8 cellular contexts compared by ENCODE assay signal in the genomic region with DNA sequence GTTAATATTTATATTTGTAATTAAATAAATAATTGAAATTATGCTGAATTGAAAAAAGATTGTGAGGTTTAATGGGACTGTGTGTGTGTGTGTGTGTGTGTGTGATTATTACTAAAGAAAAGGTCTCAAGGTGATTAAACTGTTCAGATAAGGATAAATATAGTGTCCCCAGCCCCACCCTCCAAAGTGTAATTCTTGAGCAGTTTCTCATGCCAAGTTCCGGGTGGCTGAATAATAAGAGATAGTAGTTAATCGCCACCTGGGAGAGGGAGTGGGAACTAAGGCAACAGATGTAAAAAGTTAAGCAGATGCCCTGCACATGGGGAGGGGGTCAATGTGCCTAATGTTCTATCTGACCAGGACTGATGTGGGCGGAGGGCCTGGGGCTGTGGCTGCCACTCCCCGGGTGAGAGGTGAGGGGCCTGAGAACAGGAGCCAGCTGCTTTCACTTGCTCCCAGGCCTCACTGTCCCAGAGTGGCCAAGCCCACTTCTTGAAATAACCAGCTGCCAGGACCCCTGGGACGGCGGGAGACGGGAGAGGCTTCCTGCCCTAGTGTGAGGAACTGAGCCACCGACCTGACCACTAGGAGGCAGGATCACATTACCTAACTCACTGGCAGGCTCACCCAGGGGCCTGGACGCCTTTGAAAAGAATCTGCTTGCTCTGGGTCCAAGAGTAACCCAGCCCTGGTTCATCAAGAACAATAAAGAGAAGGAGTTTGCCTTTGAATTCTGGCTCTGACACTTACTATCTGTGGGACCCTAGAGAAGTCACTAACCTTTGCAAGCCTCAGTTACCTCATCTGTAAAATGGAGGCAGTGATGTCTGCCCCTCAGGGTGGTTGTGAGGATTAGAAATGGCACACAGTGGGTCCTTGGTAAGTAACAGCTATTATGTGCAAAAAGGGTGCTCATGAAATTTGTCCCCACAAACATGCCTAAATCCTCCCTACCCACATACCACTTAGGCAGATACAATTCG.
DNase-seq lines count a peak whose midpoint lies in the region; ATAC-seq, FAIRE-seq and TF ChIP-seq lines count a peak whose summit lies in the region.

No MANE protein-coding gene starts in this region.

- H3K27ac ChIP-seq in HEK293 (ENCODE audit: extremely low read depth, low read depth, low read length) (no peak overlapping the region), brain microvascular endothelial cell (no peak overlapping the region), HepG2 (ENCODE audit: extremely low read length, insufficient read depth, low read length) (no peak overlapping the region)

- WGBS in HepG2 (ENCODE audit: low lambda C conversion rate) = 29% methylated on average over 7 of the region's 10 CpGs

- H3K27me3 ChIP-seq in brain microvascular endothelial cell (replicated peaks) (no peaks in the 10 kb centered on the region), HepG2 (ENCODE audit: control insufficient read depth in 1 of 2, insufficient read depth in 2 of 2, low read length in 2 of 2) (no peaks in the 10 kb centered on the region)

- ATAC-seq in activated T-cell treated with anti-CD3 and anti-CD28 coated beads, Interleukin-2, amount 50 U/mL, for 4 hours = no peak
- peak; percentile 96 for ATAC-seq in HepG2

- H3K9ac ChIP-seq in HepG2 (ENCODE audit: insufficient read depth, low read depth, low read length) = no peak overlapping the region

- TF ChIP-seq POLR2A in HepG2 (IDR thresholded peaks at IDR 0.05; ENCODE audit: insufficient read depth in 1 of 2, low read depth in 2 of 2, low read length in 2 of 2) = no peak

- H3K9me3 Mint-ChIP-seq in activated T-cell treated with anti-CD3 and anti-CD28 coated beads, Interleukin-2, amount 50 U/mL, for 24 hours = no peaks in the 10 kb centered on the region
- no peaks in the 10 kb centered on the region for H3K9me3 Mint-ChIP-seq in activated T-cell treated with anti-CD3 and anti-CD28 coated beads, Interleukin-2, amount 50 U/mL, for 4 hours

- no peak overlapping the region for H3K4me2 ChIP-seq in HepG2 (ENCODE audit: low read depth, low read length)

- H3K4me1 Mint-ChIP-seq in activated T-cell treated with anti-CD3 and anti-CD28 coated beads, Interleukin-2, amount 50 U/mL, for 24 hours (ENCODE audit: low read depth) = no peaks in the 10 kb centered on the region
- no peaks in the 10 kb centered on the region for H3K4me1 Mint-ChIP-seq in activated T-cell treated with anti-CD3 and anti-CD28 coated beads, Interleukin-2, amount 50 U/mL, for 4 hours (ENCODE audit: low read depth)

- H3K9me3 ChIP-seq in HEK293 (ENCODE audit: control insufficient read depth, insufficient read depth, low read depth, low read length) (no peaks in the 10 kb centered on the region), HepG2 (ENCODE audit: low read length) (no peaks in the 10 kb centered on the region)

- no peak overlapping the region for H3K4me3 Mint-ChIP-seq in activated T-cell treated with anti-CD3 and anti-CD28 coated beads, Interleukin-2, amount 50 U/mL, for 24 hours
- no peak overlapping the region for H3K4me3 Mint-ChIP-seq in activated T-cell treated with anti-CD3 and anti-CD28 coated beads, Interleukin-2, amount 50 U/mL, for 4 hours

- TF ChIP-seq EP300 in HepG2 (IDR thresholded peaks at IDR 0.05; ENCODE audit: low read depth in 2 of 2, low read length in 2 of 2) = no peak
- no peak for TF ChIP-seq EP300 in HepG2 (CRISPR knock-in tag; IDR thresholded peaks at IDR 0.05; ENCODE audit: borderline replicate concordance)

- H3K4me1 ChIP-seq in HEK293 (ENCODE audit: control insufficient read depth, insufficient read depth, low read length) (no peaks in the 10 kb centered on the region), HepG2 (ENCODE audit: insufficient read depth, low read length) (no peaks in the 10 kb centered on the region)

- no TSS peak for BruUV-seq in HepG2 (replicated peaks; lab: Mats Ljungman, UMichigan)

- peaks cover 12% of the 10 kb centered on the region for H3K27me3 Mint-ChIP-seq in activated T-cell treated with anti-CD3 and anti-CD28 coated beads, Interleukin-2, amount 50 U/mL, for 24 hours
- H3K27me3 Mint-ChIP-seq in activated T-cell treated with anti-CD3 and anti-CD28 coated beads, Interleukin-2, amount 50 U/mL, for 4 hours (ENCODE audit: low read depth) = peaks cover 6% of the 10 kb centered on the region

- in situ Hi-C loops in brain microvascular endothelial cell (cut with HindIII; ENCODE audit: low pct_ligation_motif_present, low sequenced_read_pairs) = no loop called here
- in situ Hi-C loops in HepG2 (cut with HindIII; ENCODE audit: extremely low pct_ligation_motif_present, low pct_unique_long_range_greater_than_20kb) = loop anchor here (10.0 kb wide), 1 partner anchor 182 kb away; no protein-coding TSS in a partner anchor

- intact Hi-C loops in HepG2 (cut with micrococcal nuclease; ENCODE audit: unreplicated experiment) = loop anchor here (1.0 to 5.0 kb wide), 3 partner anchors 186 to 574 kb away; no protein-coding TSS in a partner anchor

- FAIRE-seq in HepG2 (lab: Jason Lieb, UNC) = no peak

- H2AFZ ChIP-seq in HepG2 (ENCODE audit: low read length) = no peak overlapping the region

- 0 out of 2 replicates have a peak, but pooled peaks have one; percentile 33 for TF ChIP-seq RAD21 in HepG2 (CRISPR knock-in tag; IDR thresholded peaks at IDR 0.05)

- H3K27ac Mint-ChIP-seq in activated T-cell treated with anti-CD3 and anti-CD28 coated beads, Interleukin-2, amount 50 U/mL, for 24 hours = no peak overlapping the region

- TF ChIP-seq CTCF in HEK293 (tag by site-specific recombination; IDR thresholded peaks at IDR 0.05) = 0 out of 2 replicates have a peak, but pooled peaks have one; percentile 17
- TF ChIP-seq CTCF in brain microvascular endothelial cell (IDR thresholded peaks at IDR 0.05; ENCODE audit: low read depth, low read length, missing control alignments) = peak; percentile 82
- peak; percentile 79 for TF ChIP-seq CTCF in HepG2 (CRISPR knock-in tag; IDR thresholded peaks at IDR 0.05)

- H3K79me2 ChIP-seq in HepG2 (ENCODE audit: insufficient read depth, low read length) = no peaks in the 10 kb centered on the region

- DNase-seq in activated T-cell treated with anti-CD3 and anti-CD28 coated beads, Interleukin-2, amount 50 U/mL, for 24 hours = peak; percentile 32
- no peak for DNase-seq in activated T-cell treated with anti-CD3 and anti-CD28 coated beads, Interleukin-2, amount 50 U/mL, for 4 hours
- DNase-seq in NCI-H460 (ENCODE audit: extremely low read depth, low read depth) (peak; percentile 30), brain microvascular endothelial cell (peak; percentile 54), HepG2 (ENCODE audit: low spot score) (peak; percentile 30), C1 segment of cervical spinal cord (lab: John Stamatoyannopoulos, UW) (no peak), cerebellar nuclear complex (lab: John Stamatoyannopoulos, UW) (no peak)

- CTCF ChIA-PET in HEK293 (lab: Yijun Ruan, JAX) (interaction anchor here (0.6 to 3.4 kb wide), 9 partner anchors 10 to 574 kb away, joined by 3 to 20 read pairs (median 3); no protein-coding TSS in a partner anchor), HepG2 (lab: Yijun Ruan, JAX; ENCODE audit: low intra/inter-chr PET ratio, low total read pairs) (interaction anchor here (1.5 kb wide), 1 partner anchor 186 kb away, joined by 7 read pairs; no protein-coding TSS in a partner anchor)

- no peaks in the 10 kb centered on the region for H3K36me3 Mint-ChIP-seq in activated T-cell treated with anti-CD3 and anti-CD28 coated beads, Interleukin-2, amount 50 U/mL, for 24 hours (ENCODE audit: low read depth)
- H3K36me3 Mint-ChIP-seq in activated T-cell treated with anti-CD3 and anti-CD28 coated beads, Interleukin-2, amount 50 U/mL, for 4 hours (ENCODE audit: insufficient read depth) = no peaks in the 10 kb centered on the region

- no peaks in the 10 kb centered on the region for H4K20me1 ChIP-seq in HepG2 (ENCODE audit: insufficient read depth, low read length)

- POLR2A ChIA-PET in HEK293 (lab: Yijun Ruan, JAX) = no interaction called here
- POLR2A ChIA-PET in HepG2 (lab: Yijun Ruan, JAX) = no interaction called here

- H3K36me3 ChIP-seq in HEK293 (ENCODE audit: control insufficient read depth in 2 of 2, insufficient read depth in 1 of 2, low read length in 2 of 2) (no peaks in the 10 kb centered on the region), brain microvascular endothelial cell (replicated peaks) (no peaks in the 10 kb centered on the region), HepG2 (replicated peaks in 1 of 2; ENCODE audit: control insufficient read depth in 1 of 2, insufficient read depth in 2 of 2, low read length in 2 of 2) (no peaks in the 10 kb centered on the region)

- H3K4me3 ChIP-seq in HEK293 (ENCODE audit: low read depth, low read length) = no peak overlapping the region
- no peak overlapping the region for H3K4me3 ChIP-seq in brain microvascular endothelial cell (ENCODE audit: low read depth, low read length)
- no peak overlapping the region for H3K4me3 ChIP-seq in HepG2 (replicated peaks in 1 of 3; ENCODE audit: insufficient read depth in 1 of 3, low read depth in 2 of 3, low read length in 3 of 3)

TF ChIP-seq in HEK293, 187 proteins besides CTCF, POLR2A, EP300 and RAD21:
- TF ChIP-seq ZNF654 (tag by site-specific recombination; IDR thresholded peaks at IDR 0.05; ENCODE audit: low read depth) (peak; percentile 65), ZNF335 (tag by site-specific recombination; conservative IDR thresholded peaks at IDR 0.05) (0 out of 2 replicates have a peak, but pooled peaks have one; percentile 5), ZSCAN30 (tag by site-specific recombination; IDR thresholded peaks at IDR 0.05) (peak; percentile 48; the same call in 1 of the 2 replicates), ZBTB7A (tag by site-specific recombination; IDR thresholded peaks at IDR 0.05; ENCODE audit: low read depth) (no peak)

TF ChIP-seq in HepG2, 621 proteins besides CTCF, POLR2A, EP300 and RAD21 (continues in another document):
- TF ChIP-seq, protein P1, sequence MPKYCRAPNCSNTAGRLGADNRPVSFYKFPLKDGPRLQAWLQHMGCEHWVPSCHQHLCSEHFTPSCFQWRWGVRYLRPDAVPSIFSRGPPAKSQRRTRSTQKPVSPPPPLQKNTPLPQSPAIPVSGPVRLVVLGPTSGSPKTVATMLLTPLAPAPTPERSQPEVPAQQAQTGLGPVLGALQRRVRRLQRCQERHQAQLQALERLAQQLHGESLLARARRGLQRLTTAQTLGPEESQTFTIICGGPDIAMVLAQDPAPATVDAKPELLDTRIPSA (CRISPR knock-in tag; IDR thresholded peaks at IDR 0.05; ENCODE audit: borderline replicate concordance) = no peak
- no peak for TF ChIP-seq ZNF703 (CRISPR knock-in tag; IDR thresholded peaks at IDR 0.05; ENCODE audit: borderline replicate concordance)
- TF ChIP-seq ZNF629 (CRISPR knock-in tag; conservative IDR thresholded peaks at IDR 0.05) = peak; percentile 79

Comparison
In these comparisons a context has a peak if more than half of its experiments do, and no peak if none do; other contexts are left out.
1. DNase-seq: peak in activated T-cell treated with anti-CD3 and anti-CD28 coated beads, Interleukin-2, amount 50 U/mL, for 24 hours (single experiment), NCI-H460 (single experiment), brain microvascular endothelial cell (single experiment) and HepG2 (single experiment); none in activated T-cell treated with anti-CD3 and anti-CD28 coated beads, Interleukin-2, amount 50 U/mL, for 4 hours (single experiment), C1 segment of cervical spinal cord (0 of 14) and cerebellar nuclear complex (0 of 2).
2. CTCF ChIP-seq: peak in every context shown above with its lines; median percentile 82 in brain microvascular endothelial cell; 79 in HepG2; 17 in HEK293.